ENCODE assay signal across 10 cellular contexts in genomic region chr2:73215254-73215653, GRCh38. TPM values are rescaled to one million over a fixed set of nuclear protein-coding genes. Genes with fewer than 3 reads are reported as not detected.
DNase-seq lines count a peak whose midpoint lies in the region; ATAC-seq and TF ChIP-seq lines count a peak whose summit lies in the region.
"Had no signal": no experiment of that assay in that cellular context is flagged by ENCODE, and none has a peak within 500 bp of the region (broad histone marks: within the 10 kb centered on the region; RNA-seq: fewer than 3 reads in every experiment).

No MANE protein-coding gene starts in this region.

- H3K27ac ChIP-seq in Panc1 (ENCODE audit: low read length) = peak overlapping the region; percentile 90

- TF ChIP-seq CTCF in Panc1 (IDR thresholded peaks at IDR 0.05) (no peak), endothelial cell (IDR thresholded peaks at IDR 0.05; ENCODE audit: unreplicated experiment) (no peak), retinal pigment epithelial cell (conservative IDR thresholded peaks at IDR 0.05; ENCODE audit: low read depth, low read length) (no peak)

- no peak for DNase-seq in T-helper 2 cell treated with Interferon-gamma antibody and Interleukin-4, amounts not matched to agents 5 μg/mL and 100 μg/mL, for 36 hours (ENCODE audit: low spot score)
- DNase-seq in T-helper 2 cell (no peak), Panc1 (ENCODE audit: low read depth, low spot score) (no peak), endothelial cell (ENCODE audit: low spot score) (no peak), retinal pigment epithelial cell (ENCODE audit: low read depth) (no peak), GM19238 (ENCODE audit: insufficient read length, low spot score) (no peak), nucleus accumbens (lab: John Stamatoyannopoulos, UW) (no peak)
- DNase-seq: activated gamma-delta T cell had no signal

- CTCF ChIA-PET in Panc1 (lab: Charles Lee) = no interaction called here

- peaks cover 1% of the 10 kb centered on the region for H3K36me3 Mint-ChIP-seq in T-helper 2 cell treated with Interferon-gamma antibody and Interleukin-4, amounts not matched to agents 5 μg/mL and 100 μg/mL, for 36 hours (ENCODE audit: low read depth)
- peaks cover 6% of the 10 kb centered on the region for H3K36me3 Mint-ChIP-seq in endothelial cell (ENCODE audit: low read depth, unreplicated experiment)

- H3K4me3 ChIP-seq in Panc1 (ENCODE audit: low read depth in 2 of 2, low read length in 2 of 2) (peak overlapping the region; percentile 68 to 90; a peak in 3 of 4 replicates), retinal pigment epithelial cell (ENCODE audit: low read length) (peak overlapping the region; percentile 84)

- H3K4me1 ChIP-seq in Panc1 (ENCODE audit: control insufficient read depth, insufficient read depth, low read length) = peaks cover 6% of the 10 kb centered on the region; the same call in 1 of the 2 replicates

- in situ Hi-C loops in Panc1 (cut with HindIII; ENCODE audit: low pct_unique_long_range_greater_than_20kb, low sequenced_read_pairs) = no loop called here

- H3K27ac Mint-ChIP-seq in T-helper 2 cell treated with Interferon-gamma antibody and Interleukin-4, amounts not matched to agents 5 μg/mL and 100 μg/mL, for 36 hours = peak overlapping the region; percentile 22
- peak overlapping the region; percentile 100 for H3K27ac Mint-ChIP-seq in endothelial cell (ENCODE audit: unreplicated experiment)

- H3K36me3 ChIP-seq in Panc1 (ENCODE audit: control insufficient read depth, insufficient read depth, low read length) = no peaks in the 10 kb centered on the region; the same call in 1 of the 2 replicates

- H3K27me3 Mint-ChIP-seq in T-helper 2 cell treated with Interferon-gamma antibody and Interleukin-4, amounts not matched to agents 5 μg/mL and 100 μg/mL, for 36 hours (ENCODE audit: low read depth) = no peaks in the 10 kb centered on the region
- H3K27me3 Mint-ChIP-seq in endothelial cell (ENCODE audit: unreplicated experiment) = peaks cover 10% of the 10 kb centered on the region

- no TSS peak for BruUV-seq in Panc1 (replicated peaks; lab: Mats Ljungman, UMichigan)

- peaks cover 25% of the 10 kb centered on the region for H3K4me1 Mint-ChIP-seq in T-helper 2 cell treated with Interferon-gamma antibody and Interleukin-4, amounts not matched to agents 5 μg/mL and 100 μg/mL, for 36 hours (ENCODE audit: low read depth)
- peaks cover 19% of the 10 kb centered on the region for H3K4me1 Mint-ChIP-seq in endothelial cell (ENCODE audit: unreplicated experiment)

- POLR2A ChIA-PET in Panc1 (lab: Charles Lee) = no interaction called here

- H3K9me3 ChIP-seq in Panc1 (ENCODE audit: control insufficient read depth, insufficient read depth, low read depth, low read length) = no peaks in the 10 kb centered on the region

- no peaks in the 10 kb centered on the region for H3K9me3 Mint-ChIP-seq in T-helper 2 cell treated with Interferon-gamma antibody and Interleukin-4, amounts not matched to agents 5 μg/mL and 100 μg/mL, for 36 hours
- no peaks in the 10 kb centered on the region for H3K9me3 Mint-ChIP-seq in endothelial cell (ENCODE audit: unreplicated experiment)

- intact Hi-C loops in Panc1 (cut with micrococcal nuclease; ENCODE audit: unreplicated experiment) = no loop called here

- peak overlapping the region; percentile 98 for H3K4me3 Mint-ChIP-seq in T-helper 2 cell treated with Interferon-gamma antibody and Interleukin-4, amounts not matched to agents 5 μg/mL and 100 μg/mL, for 36 hours
- peak overlapping the region; percentile 100 for H3K4me3 Mint-ChIP-seq in endothelial cell (ENCODE audit: unreplicated experiment)

- ATAC-seq in Panc1 (no peak), GM19467 (IDR thresholded peaks at IDR 0.05; ENCODE audit: unreplicated experiment) (no peak)

- no peaks in the 10 kb centered on the region for H3K27me3 ChIP-seq in Panc1 (ENCODE audit: control insufficient read depth, insufficient read depth, low read length)

RNA-seq across cellular contexts. Expression of gene SMYD5, which starts 1.2 kb away (rescaled TPM):
- total RNA-seq in Panc1 (2021; ENCODE audit: unreplicated experiment) (37.6 TPM), endothelial cell (ENCODE audit: unreplicated experiment) (17.0 TPM)
- polyA plus RNA-seq in Panc1 (2012; ENCODE audit: insufficient read length) = 31.5 TPM

RNA-seq across cellular contexts. Expression of gene NOTO, which starts 12.9 kb away (rescaled TPM):
- total RNA-seq in Panc1 (2021; ENCODE audit: unreplicated experiment) (0.08 TPM), endothelial cell (ENCODE audit: unreplicated experiment) (not detected)
- not detected for polyA plus RNA-seq in Panc1 (2012; ENCODE audit: insufficient read length)
- total RNA-seq: frontal cortex had no signal

RNA-seq across cellular contexts. Expression of gene PRADC1, which starts 17.8 kb away (rescaled TPM):
- total RNA-seq in Panc1 (2021; ENCODE audit: unreplicated experiment) = 18.6 TPM
- 12.1 TPM for polyA plus RNA-seq in Panc1 (2012; ENCODE audit: insufficient read length)
- 24.1 TPM for total RNA-seq in endothelial cell (ENCODE audit: unreplicated experiment)

RNA-seq across cellular contexts. Expression of gene CCT7, which starts 18.9 kb away (rescaled TPM):
- 426 TPM for total RNA-seq in Panc1 (2021; ENCODE audit: unreplicated experiment)
- 330 TPM for polyA plus RNA-seq in Panc1 (2012; ENCODE audit: insufficient read length)
- 183 TPM for total RNA-seq in endothelial cell (ENCODE audit: unreplicated experiment)
